ENCODE assay signal across 8 cellular contexts in the genomic region with DNA sequence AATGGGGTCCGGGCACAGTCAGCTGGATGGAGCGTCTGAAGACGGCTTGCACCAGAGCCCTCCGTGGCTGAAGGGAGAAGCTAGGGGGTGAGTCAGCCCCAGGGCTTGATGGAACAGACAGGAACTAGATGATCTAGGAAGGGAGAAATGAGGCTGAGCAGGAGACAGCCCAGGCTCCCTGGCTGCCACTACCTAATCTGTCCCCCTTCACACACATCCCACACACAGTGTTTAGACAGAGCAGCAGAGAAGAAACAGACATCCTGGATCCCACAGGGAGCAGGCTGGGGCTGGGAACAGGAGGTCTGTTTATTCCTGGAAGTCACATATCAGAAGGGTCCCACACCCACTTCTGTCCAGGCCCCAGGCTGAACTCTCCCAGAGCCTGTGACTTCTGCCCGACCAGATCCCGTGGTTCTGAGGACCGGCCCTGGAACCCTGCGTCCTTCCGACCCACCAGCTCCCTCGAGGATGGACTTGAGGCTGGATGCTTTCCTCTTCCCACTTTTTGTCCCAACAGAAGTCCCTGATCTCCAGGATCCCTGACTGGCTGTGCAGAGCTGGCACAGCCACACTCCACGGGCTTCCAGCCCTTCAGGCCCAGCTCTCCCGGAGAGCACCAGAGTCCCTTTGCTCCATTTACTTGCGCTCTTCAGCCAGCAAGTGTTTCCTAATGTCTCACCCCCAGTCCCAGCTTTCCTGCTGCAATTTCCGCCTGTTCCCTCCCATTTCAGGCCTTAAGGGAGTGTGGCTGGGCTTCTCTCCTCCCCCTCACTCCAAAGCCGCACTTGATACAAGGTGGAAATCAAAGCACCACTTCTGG. TPM values are rescaled to one million over a fixed set of nuclear protein-coding genes. Genes with fewer than 3 reads are reported as not detected.
DNase-seq lines count a peak whose midpoint lies in the region; ATAC-seq and TF ChIP-seq lines count a peak whose summit lies in the region.

No MANE protein-coding gene starts in this region.

- dilution Hi-C loops in IMR-90 (cut with HindIII; ENCODE audit: low sequenced_read_pairs, unreplicated experiment): no loop called here

- no peak overlapping the region for H2BK15ac ChIP-seq in IMR-90 (ENCODE audit: low read depth, low read length)

- peaks cover 12% of the 10 kb centered on the region for H3K4me1 ChIP-seq in IMR-90 (ENCODE audit: control insufficient read depth, insufficient read depth, low read length)
- no peaks in the 10 kb centered on the region for H3K4me1 ChIP-seq in HAP-1

- peak overlapping the region; percentile 30; the same call in 1 of the 2 replicates for H3K18ac ChIP-seq in IMR-90 (ENCODE audit: low read depth, low read length)

- H3K4me1 Mint-ChIP-seq in stimulated activated effector memory CD8-positive, alpha-beta T cell treated with anti-CD3 and anti-CD28 coated beads, Interleukin-12 subunit alpha, Interleukin-12 subunit beta, amount 100 ng/mL, for 72 hours: peaks cover 49% of the 10 kb centered on the region

- no peak overlapping the region for H2BK5ac ChIP-seq in IMR-90 (ENCODE audit: low read depth, low read length, poor library complexity, severe bottlenecking)

- H2BK120ac ChIP-seq in IMR-90 (ENCODE audit: low read depth, low read length): 0 out of 2 replicates have a peak overlapping the region, but pooled peaks have one; percentile 7

- ATAC-seq in IMR-90 (ENCODE audit: low read depth) (peak; percentile 84), HG02885 (IDR thresholded peaks at IDR 0.05; ENCODE audit: poor library complexity, unreplicated experiment) (no peak)
- no peak for ATAC-seq in stimulated activated effector memory CD8-positive, alpha-beta T cell treated with anti-CD3 and anti-CD28 coated beads, Interleukin-12 subunit alpha, Interleukin-12 subunit beta, amount 100 ng/mL, for 72 hours

- H3K4me2 ChIP-seq in IMR-90 (ENCODE audit: low read depth, low read length): peak overlapping the region; percentile 42

- no peaks in the 10 kb centered on the region for H3K9me3 Mint-ChIP-seq in stimulated activated effector memory CD8-positive, alpha-beta T cell treated with anti-CD3 and anti-CD28 coated beads, Interleukin-12 subunit alpha, Interleukin-12 subunit beta, amount 100 ng/mL, for 72 hours

- no peak overlapping the region for H3K4me3 Mint-ChIP-seq in stimulated activated effector memory CD8-positive, alpha-beta T cell treated with anti-CD3 and anti-CD28 coated beads, Interleukin-12 subunit alpha, Interleukin-12 subunit beta, amount 100 ng/mL, for 72 hours

- BruUV-seq in IMR-90 (replicated peaks; lab: Mats Ljungman, UMichigan): no TSS peak

- WGBS in IMR-90 (ENCODE audit: extremely low coverage in 2 of 2, insufficient read length in 1 of 2), 2 experiments: 46% methylated on average over 6 of the region's 15 CpGs; no CpG with 5 or more reads in 1 of the 2 experiments
- 32 to 65% (median 37%) methylated on average over 15 of the region's 15 CpGs for WGBS in adipose tissue, 3 donors

- H4K8ac ChIP-seq in IMR-90 (ENCODE audit: low read depth in 2 of 2, low read length in 2 of 2): peak overlapping the region in 1 of 2 experiments; percentile 63; a peak in 3 of 4 replicates

- H3K14ac ChIP-seq in IMR-90 (replicated peaks; ENCODE audit: low read depth, low read length): peak overlapping the region; percentile 69; the same call in 1 of the 2 replicates

- H2AK9ac ChIP-seq in IMR-90 (replicated peaks; ENCODE audit: low read depth, low read length, poor library complexity): peak overlapping the region; percentile 33

- no peak for TF ChIP-seq POLR2A in IMR-90 (IDR thresholded peaks at IDR 0.05; ENCODE audit: low read depth, low read length)

- peak overlapping the region; percentile 37; the same call in 1 of the 2 replicates for H4K5ac ChIP-seq in IMR-90 (ENCODE audit: low read depth, low read length)

- H4K91ac ChIP-seq in IMR-90 (ENCODE audit: insufficient read depth, low read depth, low read length): peak overlapping the region; percentile 43; the same call in 1 of the 2 replicates

- H2AFZ ChIP-seq in IMR-90 (replicated peaks; ENCODE audit: low read length, poor library complexity): peak overlapping the region; percentile 84

- CTCF ChIA-PET in IMR-90 (lab: Yijun Ruan, JAX): interaction anchor here (0.8 kb wide), 1 partner anchor 11 kb away, joined by 3 read pairs; the partner anchor contains the start of genes AAMP and PNKD

- POLR2A ChIA-PET in IMR-90 (lab: Charles Lee; ENCODE audit: unreplicated experiment): interaction anchor here (1.0 kb wide), 1 partner anchor 11 kb away, joined by 3 read pairs; the partner anchor contains the start of genes AAMP and PNKD

- H3K79me1 ChIP-seq in IMR-90 (ENCODE audit: low read depth in 1 of 2, low read length in 2 of 2): peaks cover 0 to 3% of the 10 kb centered on the region in 2 experiments; a peak in 2 of 4 replicates

- peak overlapping the region; percentile 53 for H3K27ac Mint-ChIP-seq in stimulated activated effector memory CD8-positive, alpha-beta T cell treated with anti-CD3 and anti-CD28 coated beads, Interleukin-12 subunit alpha, Interleukin-12 subunit beta, amount 100 ng/mL, for 72 hours

- peaks cover 8% of the 10 kb centered on the region; the same call in 1 of the 2 replicates for H4K20me1 ChIP-seq in IMR-90 (ENCODE audit: insufficient read depth, low read length)

- H3K9me1 ChIP-seq in IMR-90 (ENCODE audit: insufficient read depth, low read length): no peaks in the 10 kb centered on the region; the same call in 1 of the 2 replicates

- peaks cover 24% of the 10 kb centered on the region for H3K36me3 ChIP-seq in IMR-90 (ENCODE audit: control insufficient read depth, insufficient read depth, low read length)
- H3K36me3 ChIP-seq in HAP-1 (replicated peaks): peaks cover 15% of the 10 kb centered on the region

- H2AK5ac ChIP-seq in IMR-90 (ENCODE audit: low read depth, low read length): peak overlapping the region; percentile 30; the same call in 1 of the 2 replicates

- no peaks in the 10 kb centered on the region for H3K9me3 ChIP-seq in IMR-90 (ENCODE audit: control insufficient read depth, insufficient read depth, low read length)
- no peaks in the 10 kb centered on the region for H3K9me3 ChIP-seq in HAP-1

- no peak overlapping the region for H3K9ac ChIP-seq in IMR-90 (ENCODE audit: low read depth, low read length)

- H3K23ac ChIP-seq in IMR-90 (ENCODE audit: low read depth, low read length): peak overlapping the region; percentile 38

- no peak for TF ChIP-seq RAD21 in IMR-90 (IDR thresholded peaks at IDR 0.05; ENCODE audit: low read length)

- intact Hi-C loops in IMR-90 (cut with micrococcal nuclease): loop anchor here (5.0 kb wide), 1 partner anchor 72 kb away; no protein-coding TSS in a partner anchor

- no peak overlapping the region for H3K56ac ChIP-seq in IMR-90 (ENCODE audit: extremely low read depth, insufficient read depth, low read length)

- H3K4ac ChIP-seq in IMR-90 (ENCODE audit: low read depth, low read length): peak overlapping the region; percentile 48

- no peak overlapping the region for H3K4me3 ChIP-seq in IMR-90 (ENCODE audit: insufficient read depth, low read depth, low read length)
- no peak overlapping the region for H3K4me3 ChIP-seq in HAP-1

- no peak for TF ChIP-seq CTCF in IMR-90 (conservative IDR thresholded peaks at IDR 0.05; ENCODE audit: low read depth, low read length)

- H3K27ac ChIP-seq in IMR-90 (ENCODE audit: insufficient read depth, low read length) (peak overlapping the region; percentile 21), adipose tissue (ENCODE audit: low read depth, low read length) (peak overlapping the region; percentile 61)

- in situ Hi-C loops in IMR-90 (cut with MboI; ENCODE audit: low sequenced_read_pairs) (no loop called here), HAP-1 (cut with MboI; ENCODE audit: low sequenced_read_pairs) (loop anchor here (5.0 kb wide), 1 partner anchor 77 kb away; no protein-coding TSS in a partner anchor)

- peak; percentile 85 for DNase-seq in IMR-90
- peak; percentile 87 for DNase-seq in iris pigment epithelial cell (ENCODE audit: low read depth)
- no peak for DNase-seq in stimulated activated effector memory CD8-positive, alpha-beta T cell treated with anti-CD3 and anti-CD28 coated beads, Interleukin-12 subunit alpha, Interleukin-12 subunit beta, amount 100 ng/mL, for 72 hours (ENCODE audit: low spot score in 2 of 2)
- DNase-seq in DMS53 (lab: John Stamatoyannopoulos, UW): no peak
- DNase-seq in activated naive CD4-positive, alpha-beta T cell (lab: John Stamatoyannopoulos, UW): no peak
- DNase-seq in HAP-1 (ENCODE audit: low spot score in 2 of 2): no peak

- no peak overlapping the region for H2BK20ac ChIP-seq in IMR-90 (ENCODE audit: low read depth, low read length)

- H3K27me3 ChIP-seq in IMR-90 (ENCODE audit: control insufficient read depth, insufficient read depth, low read length) (no peaks in the 10 kb centered on the region), HAP-1 (ENCODE audit: low read depth) (no peaks in the 10 kb centered on the region)

- H3K36me3 Mint-ChIP-seq in stimulated activated effector memory CD8-positive, alpha-beta T cell treated with anti-CD3 and anti-CD28 coated beads, Interleukin-12 subunit alpha, Interleukin-12 subunit beta, amount 100 ng/mL, for 72 hours: peaks cover 71% of the 10 kb centered on the region

RNA-seq across cellular contexts. Expression of gene GPBAR1, which starts 1.5 kb away (rescaled TPM):
- under 0.01 TPM in 1 of 2 replicates, not detected in the other for total RNA-seq in IMR-90 (2012; rRNA removed)
- polyA plus RNA-seq in IMR-90 (2012; rRNA removed) (0.13 and 0.21 TPM in 2 replicates), adipose tissue (10 to 100 TPM in 2 of 3 donors, 1 to 10 TPM in 1; 1.9 to 75.3 (median 29.4) TPM)
- polyA plus RNA-seq in IMR-90 (2012; cell fraction: cytosol; rRNA removed): 0.05 and 0.13 TPM in 2 replicates
- 0.56 and 2.4 TPM in 2 replicates for polyA plus RNA-seq in IMR-90 (2012; cell fraction: nucleus; rRNA removed; ENCODE audit: low replicate concordance)

RNA-seq across cellular contexts. Expression of gene AAMP, which starts 10.6 kb away (rescaled TPM):
- 112 and 118 TPM in 2 replicates for total RNA-seq in IMR-90 (2012; rRNA removed)
- polyA plus RNA-seq in IMR-90 (2012; rRNA removed) (104 and 108 TPM in 2 replicates), adipose tissue (100 to 1,000 TPM in 2 of 3 donors, 10 to 100 TPM in 1; 64.6 to 142 (median 105) TPM)
- 132 and 175 TPM in 2 replicates for polyA plus RNA-seq in IMR-90 (2012; cell fraction: cytosol; rRNA removed)
- 140 and 213 TPM in 2 replicates for polyA plus RNA-seq in IMR-90 (2012; cell fraction: nucleus; rRNA removed; ENCODE audit: low replicate concordance)

RNA-seq across cellular contexts. Expression of gene PNKD, which starts 11.0 kb away (rescaled TPM):
- total RNA-seq in IMR-90 (2012; rRNA removed): 19.2 and 22.2 TPM in 2 replicates
- polyA plus RNA-seq in IMR-90 (2012; rRNA removed): 68.5 and 70.1 TPM in 2 replicates
- polyA plus RNA-seq in IMR-90 (2012; cell fraction: cytosol; rRNA removed): 86.1 and 87.9 TPM in 2 replicates
- polyA plus RNA-seq in IMR-90 (2012; cell fraction: nucleus; rRNA removed; ENCODE audit: low replicate concordance): 29.9 and 38.4 TPM in 2 replicates
- polyA plus RNA-seq in adipose tissue: 100 to 1,000 TPM in 1 of 3 donors, 10 to 100 TPM in 2; 45.0 to 113 (median 80.3) TPM

RNA-seq across cellular contexts. Expression of gene TMBIM1, which starts 33.0 kb away (rescaled TPM):
- total RNA-seq in IMR-90 (2012; rRNA removed): 78.6 and 102 TPM in 2 replicates
- polyA plus RNA-seq in IMR-90 (2012; rRNA removed) (81.2 and 84.6 TPM in 2 replicates), adipose tissue (100 to 1,000 TPM; 127 to 507 (median 227) TPM)
- 29.3 and 57.5 TPM in 2 replicates for polyA plus RNA-seq in IMR-90 (2012; cell fraction: cytosol; rRNA removed)
- polyA plus RNA-seq in IMR-90 (2012; cell fraction: nucleus; rRNA removed; ENCODE audit: low replicate concordance): 45.5 and 46.8 TPM in 2 replicates

RNA-seq across cellular contexts. Expression of gene ARPC2, which starts 42.3 kb away (rescaled TPM):
- total RNA-seq in IMR-90 (2012; rRNA removed): 635 and 696 TPM in 2 replicates
- polyA plus RNA-seq in IMR-90 (2012; rRNA removed) (544 and 561 TPM in 2 replicates), adipose tissue (100 to 1,000 TPM in 2 of 3 donors, 10 to 100 TPM in 1; 65.3 to 309 (median 256) TPM)
- polyA plus RNA-seq in IMR-90 (2012; cell fraction: cytosol; rRNA removed): 259 and 280 TPM in 2 replicates
- 120 and 334 TPM in 2 replicates for polyA plus RNA-seq in IMR-90 (2012; cell fraction: nucleus; rRNA removed; ENCODE audit: low replicate concordance)

Comparison
In these comparisons a context has a peak if more than half of its experiments do, and no peak if none do; other contexts are left out.
1. DNase-seq: peak in IMR-90 (single experiment) and iris pigment epithelial cell (single experiment); none in stimulated activated effector memory CD8-positive, alpha-beta T cell treated with anti-CD3 and anti-CD28 coated beads, Interleukin-12 subunit alpha, Interleukin-12 subunit beta, amount 100 ng/mL, for 72 hours (0 of 2), DMS53 (single experiment), activated naive CD4-positive, alpha-beta T cell (0 of 4) and HAP-1 (0 of 2).